27 cellular contexts compared by ENCODE assay signal in genomic region chr1:48946070-48946469, GRCh38.
"Had no signal": no experiment of that assay in that cellular context is flagged by ENCODE, and none has a peak within 500 bp of the region (broad histone marks: within the 10 kb centered on the region; RNA-seq: fewer than 3 reads in every experiment).

No MANE protein-coding gene starts in this region.

- H3K27ac ChIP-seq: stomach, suprapubic skin, testis, thoracic aorta, thyroid gland, tibial artery, tibial nerve, transverse colon, upper lobe of left lung, upper lobe of right lung, uterus, vagina had no signal

- H3K36me3 ChIP-seq: stomach, suprapubic skin, thoracic aorta, thyroid gland, tibial artery, tibial nerve, transverse colon, upper lobe of left lung, upper lobe of right lung, uterus, vagina had no signal

- FAIRE-seq: urothelium cell line had no signal

- DNase-seq: stimulated activated CD4-positive, alpha-beta T cell treated with anti-CD3 and anti-CD28 coated beads, Interleukin-2, amount 100 ng/mL, for 48 hours; stimulated activated CD4-positive, alpha-beta T cell treated with anti-CD3 and anti-CD28 coated beads, Interleukin-4, amount 100 ng/mL, for 1 hour; stimulated activated CD4-positive, alpha-beta T cell treated with anti-CD3 and anti-CD28 coated beads, Interleukin-4, amount 100 ng/mL, for 24 hours; stimulated activated CD4-positive, alpha-beta T cell treated with anti-CD3 and anti-CD28 coated beads, Interleukin-4, amount 100 ng/mL, for 4 hours; stimulated activated CD8-positive, alpha-beta memory T cell treated with anti-CD3 and anti-CD28 coated beads, Interleukin-4, amount 100 ng/mL, for 48 hours; stimulated activated naive B cell treated with anti-CD40 and anti-IgM and Interleukin-4, amounts not matched to agents 10 μg/mL and 1 μg/mL and 100 μg/mL, for 72 hours; stimulated activated naive CD4-positive, alpha-beta T cell; stimulated activated naive CD4-positive, alpha-beta T cell treated with Interleukin-2 at 50 U/mL for 16 hours; stimulated activated naive CD8-positive, alpha-beta T cell treated with anti-CD3 and anti-CD28 coated beads, Interleukin-15, amount 100 ng/mL, for 72 hours; stimulated activated naive CD8-positive, alpha-beta T cell treated with anti-CD3 and anti-CD28 coated beads, Interleukin-15, Interleukin-2, amounts not matched to agents 100 U/mL and 50 U/mL, for 24 hours; stomach; substantia nigra; testis; thyroid gland; tibial artery; transverse colon; trophoblast cell; upper lobe of left lung; upper lobe of right lung; uterus had no signal

- H3K4me1 ChIP-seq: stomach, suprapubic skin, testis, thyroid gland, tibial nerve, transverse colon, upper lobe of left lung, upper lobe of right lung, uterus, vagina had no signal

- ATAC-seq: stimulated activated effector memory CD8-positive, alpha-beta T cell treated with anti-CD3 and anti-CD28 coated beads, Interleukin-12 subunit alpha, Interleukin-12 subunit beta, amount 100 ng/mL, for 72 hours; stimulated activated memory B cell treated with anti-CD40 and anti-IgM and Interleukin-4, amounts not matched to agents 10 μg/mL and 1 μg/mL and 100 μg/mL, for 72 hours; stimulated activated naive B cell treated with anti-CD40 and anti-IgM and Interleukin-4, amounts not matched to agents 10 μg/mL and 1 μg/mL and 100 μg/mL, for 72 hours; stimulated activated naive CD8-positive, alpha-beta T cell treated with anti-CD3 and anti-CD28 coated beads, Interleukin-15, amount 100 ng/mL, for 72 hours; stimulated activated naive CD8-positive, alpha-beta T cell treated with anti-CD3 and anti-CD28 coated beads, Interleukin-15, Interleukin-2, amounts not matched to agents 100 U/mL and 50 U/mL, for 24 hours; upper lobe of right lung had no signal

- H3K9me3 ChIP-seq: stomach, suprapubic skin, testis, thoracic aorta, thyroid gland, tibial artery, tibial nerve, transverse colon, upper lobe of left lung, upper lobe of right lung, uterus, vagina had no signal

- H3K27me3 ChIP-seq: stomach, suprapubic skin, testis, thyroid gland, tibial artery, tibial nerve, transverse colon, upper lobe of left lung, upper lobe of right lung, uterus, vagina had no signal

- H3K4me3 ChIP-seq: stomach, suprapubic skin, testis, thoracic aorta, thyroid gland, tibial artery, tibial nerve, transverse colon, upper lobe of left lung, upper lobe of right lung, uterus, vagina had no signal
